ENCODE assay signal across 28 cellular contexts in the genomic region with DNA sequence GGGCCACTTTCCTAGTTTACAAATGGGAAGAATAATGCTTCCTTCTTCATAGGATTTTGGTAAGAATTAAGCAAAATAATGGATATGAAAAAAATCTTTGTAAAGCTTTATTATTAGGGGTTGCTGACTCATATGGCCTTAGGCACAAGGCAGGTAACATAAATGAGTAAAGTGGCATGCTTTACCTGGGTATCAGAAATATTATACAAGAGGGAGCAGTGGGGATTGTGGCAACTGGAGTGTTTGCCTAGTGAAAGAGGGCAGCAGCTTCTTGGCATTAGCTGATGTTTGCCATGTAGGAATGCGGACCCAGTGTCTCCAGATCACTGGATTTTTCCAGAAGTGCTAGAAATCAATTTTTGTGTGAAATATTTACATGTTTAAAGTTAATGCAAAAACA.
"Had no signal": no experiment of that assay in that cellular context is flagged by ENCODE, and none has a peak within 500 bp of the region (broad histone marks: within the 10 kb centered on the region; RNA-seq: fewer than 3 reads in every experiment).

No MANE protein-coding gene starts in this region.

- H3K4me2 ChIP-seq: smooth muscle cell had no signal

- H3K9me3 ChIP-seq: colonic mucosa, esophagus muscularis mucosa, mucosa of descending colon, neutrophil, pancreas, suprapubic skin, transverse colon, upper lobe of right lung, uterus had no signal

- H3K27ac ChIP-seq: colonic mucosa, esophagus muscularis mucosa, neutrophil, pancreas, suprapubic skin, transverse colon, upper lobe of right lung, uterus had no signal

- DNase-seq: colonic mucosa; effector CD8-positive, alpha-beta T cell; endodermal cell; hypothalamus; immature natural killer cell; islet precursor cell; kidney glomerular epithelial cell; left colon; mesenchymal stem cell; mucosa of descending colon; naive B cell; pancreas; stimulated activated CD4-positive, alpha-beta T cell treated with anti-CD3 and anti-CD28 coated beads, Interleukin-12 subunit alpha, Interleukin-12 subunit beta, amount 100 ng/mL, for 4 hours; stimulated activated CD4-positive, alpha-beta T cell treated with anti-CD3 and anti-CD28 coated beads, Interleukin-1b, Interleukin-23, amount 100 ng/mL, for 48 hours; stimulated activated CD4-positive, alpha-beta T cell treated with anti-CD3 and anti-CD28 coated beads, Interleukin-4, amount 100 ng/mL, for 1 hour; stimulated activated CD8-positive, alpha-beta memory T cell treated with anti-CD3 and anti-CD28 coated beads, Interleukin-4, amount 100 ng/mL, for 48 hours; stimulated activated naive CD4-positive, alpha-beta T cell; stimulated activated naive CD8-positive, alpha-beta T cell treated with anti-CD3 and anti-CD28 coated beads, Interleukin-15, amount 100 ng/mL, for 72 hours; transverse colon; upper lobe of right lung; uterus had no signal

- H3K4me1 ChIP-seq: colonic mucosa, uterus had no signal

- H3K27me3 ChIP-seq: colonic mucosa, esophagus muscularis mucosa, neutrophil, pancreas, suprapubic skin, transverse colon, upper lobe of right lung, uterus had no signal

- H3K36me3 ChIP-seq: colonic mucosa, esophagus muscularis mucosa, neutrophil, pancreas, suprapubic skin, transverse colon, upper lobe of right lung, uterus had no signal

- H3K4me3 ChIP-seq: colonic mucosa, esophagus muscularis mucosa, lung, mucosa of descending colon, pancreas, smooth muscle cell, suprapubic skin, transverse colon, upper lobe of right lung, uterus had no signal

- ATAC-seq: left colon; mucosa of descending colon; natural killer cell treated with Interleukin-12 subunit alpha and Interleukin-12 subunit beta and Interleukin-15 and Interleukin-18, amount 100 ng/mL, for 72 hours; pancreas; sciatic nerve; stimulated activated naive CD8-positive, alpha-beta T cell treated with anti-CD3 and anti-CD28 coated beads, Interleukin-15, amount 100 ng/mL, for 72 hours; upper lobe of right lung had no signal
